Comparison of ENCODE assay signal across 1 cellular context in the genomic region with DNA sequence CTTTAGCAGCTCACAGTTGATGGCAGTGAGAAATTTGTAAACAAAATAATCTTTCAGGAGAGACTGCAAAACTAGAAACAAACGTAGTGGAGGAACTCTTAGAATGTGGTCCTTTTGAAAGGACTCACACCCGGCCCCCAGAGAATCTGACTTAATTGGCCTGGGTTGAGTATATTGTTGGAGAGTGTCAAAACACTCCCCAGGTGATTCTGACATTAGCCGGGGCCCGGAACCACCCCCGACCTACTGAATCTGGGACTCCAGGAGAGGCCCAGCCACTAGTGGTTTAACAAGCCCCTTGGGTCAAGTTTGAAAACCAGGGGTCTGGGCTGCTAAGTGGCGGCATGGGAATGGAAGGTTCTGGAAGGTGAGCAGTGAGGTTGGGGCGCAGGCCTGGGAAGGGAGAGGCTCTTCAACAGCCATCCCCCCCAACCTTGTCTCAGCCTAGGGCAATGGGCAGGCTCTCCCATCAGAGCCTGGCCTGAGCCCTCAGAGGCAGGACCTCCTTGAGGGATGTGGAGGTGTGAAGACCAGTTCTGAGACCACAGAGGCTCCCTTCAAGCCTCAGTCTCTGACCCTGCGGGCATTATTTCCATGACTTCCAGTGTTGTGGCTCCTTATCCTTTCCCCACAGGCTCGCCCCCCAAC.
TF ChIP-seq lines count a peak whose summit lies in the region.

No MANE protein-coding gene starts in this region.

TF ChIP-seq in IMR-90, 13 proteins besides CTCF, POLR2A, EP300 and RAD21:
- TF ChIP-seq, protein P1, sequence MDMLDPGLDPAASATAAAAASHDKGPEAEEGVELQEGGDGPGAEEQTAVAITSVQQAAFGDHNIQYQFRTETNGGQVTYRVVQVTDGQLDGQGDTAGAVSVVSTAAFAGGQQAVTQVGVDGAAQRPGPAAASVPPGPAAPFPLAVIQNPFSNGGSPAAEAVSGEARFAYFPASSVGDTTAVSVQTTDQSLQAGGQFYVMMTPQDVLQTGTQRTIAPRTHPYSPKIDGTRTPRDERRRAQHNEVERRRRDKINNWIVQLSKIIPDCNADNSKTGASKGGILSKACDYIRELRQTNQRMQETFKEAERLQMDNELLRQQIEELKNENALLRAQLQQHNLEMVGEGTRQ (IDR thresholded peaks at IDR 0.05; ENCODE audit: low read depth, low read length), result no peak
- no peak for TF ChIP-seq FOS (IDR thresholded peaks at IDR 0.05; ENCODE audit: low read depth, low read length)
- TF ChIP-seq MAZ (IDR thresholded peaks at IDR 0.05; ENCODE audit: borderline replicate concordance, low read depth, low read length), result no peak
- TF ChIP-seq NFE2L2 (IDR thresholded peaks at IDR 0.05; ENCODE audit: low read depth, low read length), result no peak
- TF ChIP-seq CHD1 (IDR thresholded peaks at IDR 0.05; ENCODE audit: low read depth, low read length), result no peak
- TF ChIP-seq, protein P2, sequence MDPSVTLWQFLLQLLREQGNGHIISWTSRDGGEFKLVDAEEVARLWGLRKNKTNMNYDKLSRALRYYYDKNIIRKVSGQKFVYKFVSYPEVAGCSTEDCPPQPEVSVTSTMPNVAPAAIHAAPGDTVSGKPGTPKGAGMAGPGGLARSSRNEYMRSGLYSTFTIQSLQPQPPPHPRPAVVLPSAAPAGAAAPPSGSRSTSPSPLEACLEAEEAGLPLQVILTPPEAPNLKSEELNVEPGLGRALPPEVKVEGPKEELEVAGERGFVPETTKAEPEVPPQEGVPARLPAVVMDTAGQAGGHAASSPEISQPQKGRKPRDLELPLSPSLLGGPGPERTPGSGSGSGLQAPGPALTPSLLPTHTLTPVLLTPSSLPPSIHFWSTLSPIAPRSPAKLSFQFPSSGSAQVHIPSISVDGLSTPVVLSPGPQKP (IDR thresholded peaks at IDR 0.05; ENCODE audit: borderline replicate concordance, low read depth, low read length), result no peak
- no peak for TF ChIP-seq BHLHE40 (IDR thresholded peaks at IDR 0.05; ENCODE audit: low read depth, low read length)
- TF ChIP-seq MAFK (IDR thresholded peaks at IDR 0.05; ENCODE audit: low read depth, low read length), result no peak
- no peak for TF ChIP-seq RCOR1 (IDR thresholded peaks at IDR 0.05; ENCODE audit: insufficient replicate concordance, low read length)
- no peak for TF ChIP-seq MXI1 (IDR thresholded peaks at IDR 0.05; ENCODE audit: borderline replicate concordance, low read depth, low read length)
